Comparison of ENCODE assay signal across 23 cellular contexts in genomic region chr1:198212126-198212525, GRCh38.
"Had no signal": no experiment of that assay in that cellular context is flagged by ENCODE, and none has a peak within 500 bp of the region (broad histone marks: within the 10 kb centered on the region; RNA-seq: fewer than 3 reads in every experiment).

No MANE protein-coding gene starts in this region.

- H3K27ac Mint-ChIP-seq: activated CD4-positive, alpha-beta memory T cell treated with anti-CD3 and anti-CD28 coated beads for 36 hours; activated CD4-positive, alpha-beta T cell treated with anti-CD3 and anti-CD28 coated beads, Interleukin-2, amount 10 ng/mL, durations not matched to agents 7 days and 5 days; activated naive CD8-positive, alpha-beta T cell treated with anti-CD3 and anti-CD28 coated beads, Interleukin-2, amount 10 ng/mL, durations not matched to agents 7 days and 5 days; activated T-helper 2 cell treated with anti-CD3 and anti-CD28 coated beads, Interferon-gamma antibody, Interleukin-2, Interleukin-4, amounts not matched to agents 10 μg/mL and 5 μg/mL and 100 μg/mL, durations not matched to agents 14 hours and 24 hours and 36 hours; T-cell had no signal

- H3K27ac ChIP-seq: SK-N-MC had no signal

- H3K27me3 Mint-ChIP-seq: activated CD4-positive, alpha-beta memory T cell treated with anti-CD3 and anti-CD28 coated beads for 36 hours; activated CD4-positive, alpha-beta T cell treated with anti-CD3 and anti-CD28 coated beads, Interleukin-2, amount 10 ng/mL, durations not matched to agents 7 days and 5 days; activated naive CD8-positive, alpha-beta T cell treated with anti-CD3 and anti-CD28 coated beads, Interleukin-2, amount 10 ng/mL, durations not matched to agents 7 days and 5 days; T-cell had no signal

- H3K27me3 ChIP-seq: adrenal gland had no signal

- ATAC-seq: PC-3, T-cell had no signal

- H3K4me3 Mint-ChIP-seq: activated CD4-positive, alpha-beta memory T cell treated with anti-CD3 and anti-CD28 coated beads for 36 hours; activated CD4-positive, alpha-beta T cell treated with anti-CD3 and anti-CD28 coated beads, Interleukin-2, amount 10 ng/mL, durations not matched to agents 7 days and 5 days; activated naive CD8-positive, alpha-beta T cell treated with anti-CD3 and anti-CD28 coated beads, Interleukin-2, amount 10 ng/mL, durations not matched to agents 7 days and 5 days; T-cell had no signal

- H3K36me3 ChIP-seq: adrenal gland had no signal

- H3K4me3 ChIP-seq: adrenal gland, SK-N-MC had no signal

- DNase-seq: activated CD4-positive, alpha-beta memory T cell treated with anti-CD3 and anti-CD28 coated beads for 36 hours; activated CD4-positive, alpha-beta T cell treated with anti-CD3 and anti-CD28 coated beads, Interleukin-2, amount 10 ng/mL, durations not matched to agents 7 days and 5 days; activated CD4-positive, CD25-positive, alpha-beta regulatory T cell; activated naive CD4-positive, alpha-beta T cell treated with anti-CD3 and anti-CD28 coated beads, Interleukin-2, amount 50 U/mL, for 16 hours; activated T-cell treated with anti-CD3 and anti-CD28 coated beads for 4 hours; activated T-cell treated with anti-CD3 and anti-CD28 coated beads, Interleukin-2, amount 50 U/mL, for 48 hours; anterior cingulate cortex; MM.1S; NCI-H1105; NCI-H1436; NCI-H187 treated with DMSO at 0.1 percent for 48 hours; NCI-H2081 treated with DMSO at 0.1 percent for 48 hours; NCI-H446; NCI-H524; SHP77 treated with DMSO at 0.1 percent for 48 hours; T-cell; T-helper 2 cell; T1000 had no signal
